Comparison of ENCODE assay signal across 17 cellular contexts in genomic region chr9:126401581-126401980, GRCh38.
DNase-seq lines count a peak whose midpoint lies in the region; ATAC-seq and TF ChIP-seq lines count a peak whose summit lies in the region.
"Had no signal": no experiment of that assay in that cellular context is flagged by ENCODE, and none has a peak within 500 bp of the region (broad histone marks: within the 10 kb centered on the region; RNA-seq: fewer than 3 reads in every experiment).

No MANE protein-coding gene starts in this region.

- no peaks in the 10 kb centered on the region for H3K9me3 ChIP-seq in CD8-positive, alpha-beta memory T cell (ENCODE audit: low read length)
- H3K9me3 ChIP-seq: BLaER1, HAP-1 had no signal

- H3K36me3 ChIP-seq in CD8-positive, alpha-beta memory T cell (ENCODE audit: insufficient read depth, low read length): no peaks in the 10 kb centered on the region
- H3K36me3 ChIP-seq: HAP-1 had no signal

- no peak for ATAC-seq in activated CD8-positive, alpha-beta memory T cell treated with anti-CD3 and anti-CD28 coated beads, Interleukin-2, amount 10 ng/mL, durations not matched to agents 7 days and 5 days
- ATAC-seq in central memory CD8-positive, alpha-beta T cell (replicated peaks; ENCODE audit: extremely low read depth, poor library complexity, severe bottlenecking): no peak
- ATAC-seq in GM18517 (IDR thresholded peaks at IDR 0.05; ENCODE audit: unreplicated experiment): no peak
- no peak for ATAC-seq in HG03520 (IDR thresholded peaks at IDR 0.05; ENCODE audit: unreplicated experiment)

- CTCF ChIA-PET in activated CD8-positive, alpha-beta memory T cell treated with anti-CD3 and anti-CD28 coated beads, Interleukin-2, amount 10 ng/mL, durations not matched to agents 7 days and 5 days (lab: Charles Lee): interaction anchor here (1.0 to 7.9 kb wide), 4 partner anchors 74 to 100 kb away, joined by 3 to 107 read pairs (median 10); no protein-coding TSS in a partner anchor
- CTCF ChIA-PET in CD8-positive, alpha-beta memory T cell (lab: Charles Lee): no interaction called here

- no peaks in the 10 kb centered on the region for H3K9me3 Mint-ChIP-seq in activated CD8-positive, alpha-beta memory T cell treated with anti-CD3 and anti-CD28 coated beads, Interleukin-2, amount 10 ng/mL, durations not matched to agents 7 days and 5 days (ENCODE audit: low read depth)
- no peaks in the 10 kb centered on the region for H3K9me3 Mint-ChIP-seq in CD8-positive, alpha-beta memory T cell
- H3K9me3 Mint-ChIP-seq in central memory CD8-positive, alpha-beta T cell: no peaks in the 10 kb centered on the region
- H3K9me3 Mint-ChIP-seq in neural crest cell: no peaks in the 10 kb centered on the region
- H3K9me3 Mint-ChIP-seq: CD4-positive, alpha-beta memory T cell had no signal

- peak overlapping the region; percentile 73 for H3K27ac Mint-ChIP-seq in activated CD8-positive, alpha-beta memory T cell treated with anti-CD3 and anti-CD28 coated beads, Interleukin-2, amount 10 ng/mL, durations not matched to agents 7 days and 5 days
- H3K27ac Mint-ChIP-seq in CD8-positive, alpha-beta memory T cell: peak overlapping the region in 5 of 8 donors; percentile 22 to 74 (median 32)
- peak overlapping the region; percentile 75 for H3K27ac Mint-ChIP-seq in central memory CD8-positive, alpha-beta T cell (ENCODE audit: low read depth)
- peak overlapping the region; percentile 83 for H3K27ac Mint-ChIP-seq in neural crest cell (ENCODE audit: unreplicated experiment)

- H3K4me3 ChIP-seq in CD8-positive, alpha-beta memory T cell (ENCODE audit: low read length): no peak overlapping the region
- H3K4me3 ChIP-seq: BLaER1, GM23248, HAP-1 had no signal

- peaks cover 55% of the 10 kb centered on the region for H3K4me1 Mint-ChIP-seq in activated CD8-positive, alpha-beta memory T cell treated with anti-CD3 and anti-CD28 coated beads, Interleukin-2, amount 10 ng/mL, durations not matched to agents 7 days and 5 days
- peaks cover 19 to 50% (median 25%) of the 10 kb centered on the region in 3 donors for H3K4me1 Mint-ChIP-seq in CD8-positive, alpha-beta memory T cell
- peaks cover 35% of the 10 kb centered on the region for H3K4me1 Mint-ChIP-seq in central memory CD8-positive, alpha-beta T cell
- peaks cover 14% of the 10 kb centered on the region for H3K4me1 Mint-ChIP-seq in neural crest cell

- H3K4me3 Mint-ChIP-seq in activated CD8-positive, alpha-beta memory T cell treated with anti-CD3 and anti-CD28 coated beads, Interleukin-2, amount 10 ng/mL, durations not matched to agents 7 days and 5 days: no peak overlapping the region
- H3K4me3 Mint-ChIP-seq in CD8-positive, alpha-beta memory T cell: no peak overlapping the region
- no peak overlapping the region for H3K4me3 Mint-ChIP-seq in central memory CD8-positive, alpha-beta T cell
- no peak overlapping the region for H3K4me3 Mint-ChIP-seq in neural crest cell
- H3K4me3 Mint-ChIP-seq: CD14-positive monocyte; CD4-positive, alpha-beta memory T cell had no signal

- POLR2A ChIA-PET in CD8-positive, alpha-beta memory T cell (lab: Charles Lee): no interaction called here

- no peaks in the 10 kb centered on the region for H3K27me3 Mint-ChIP-seq in activated CD8-positive, alpha-beta memory T cell treated with anti-CD3 and anti-CD28 coated beads, Interleukin-2, amount 10 ng/mL, durations not matched to agents 7 days and 5 days
- H3K27me3 Mint-ChIP-seq in CD8-positive, alpha-beta memory T cell: no peaks in the 10 kb centered on the region
- no peaks in the 10 kb centered on the region for H3K27me3 Mint-ChIP-seq in central memory CD8-positive, alpha-beta T cell
- no peaks in the 10 kb centered on the region for H3K27me3 Mint-ChIP-seq in neural crest cell (ENCODE audit: low read depth)
- H3K27me3 Mint-ChIP-seq: CD4-positive, alpha-beta memory T cell had no signal

- H3K27me3 ChIP-seq in CD8-positive, alpha-beta memory T cell (ENCODE audit: insufficient read depth, low read length, poor library complexity, severe bottlenecking): no peaks in the 10 kb centered on the region
- H3K27me3 ChIP-seq: BLaER1 had no signal

- no peak for DNase-seq in activated CD8-positive, alpha-beta memory T cell treated with anti-CD3 and anti-CD28 coated beads, Interleukin-2, amount 10 ng/mL, durations not matched to agents 7 days and 5 days
- DNase-seq in activated CD8-positive, alpha-beta memory T cell treated with anti-CD3 and anti-CD28 coated beads, Interleukin-2, amount 50 U/mL, for 4 hours: no peak
- DNase-seq in CD8-positive, alpha-beta memory T cell: no peak
- no peak for DNase-seq in central memory CD8-positive, alpha-beta T cell (ENCODE audit: low spot score in 2 of 2)
- DNase-seq in neural crest cell (ENCODE audit: low read depth, low spot score) (no peak), SW 1271 (lab: John Stamatoyannopoulos, UW) (no peak)
- DNase-seq: 8988T; Calu3; CD4-positive, alpha-beta memory T cell; DMS79 treated with DMSO at 0.1 percent for 48 hours; GF-D8; GM23248 had no signal

- TF ChIP-seq CTCF in neural crest cell (conservative IDR thresholded peaks at IDR 0.05): no peak

- H3K27ac ChIP-seq in CD8-positive, alpha-beta memory T cell (ENCODE audit: low read depth, low read length): no peak overlapping the region
- H3K27ac ChIP-seq: BLaER1, GM23248 had no signal

- H3K4me1 ChIP-seq in CD8-positive, alpha-beta memory T cell (ENCODE audit: insufficient read depth, low read length): peaks cover 22% of the 10 kb centered on the region
- H3K4me1 ChIP-seq: HAP-1 had no signal

- H3K36me3 Mint-ChIP-seq in activated CD8-positive, alpha-beta memory T cell treated with anti-CD3 and anti-CD28 coated beads, Interleukin-2, amount 10 ng/mL, durations not matched to agents 7 days and 5 days: peaks cover 20% of the 10 kb centered on the region
- H3K36me3 Mint-ChIP-seq in CD8-positive, alpha-beta memory T cell: peaks cover 0 to 75% (median 7%) of the 10 kb centered on the region in 3 donors
- peaks cover 26% of the 10 kb centered on the region for H3K36me3 Mint-ChIP-seq in central memory CD8-positive, alpha-beta T cell (ENCODE audit: insufficient read depth)
- no peaks in the 10 kb centered on the region for H3K36me3 Mint-ChIP-seq in neural crest cell (ENCODE audit: low read depth)
- H3K36me3 Mint-ChIP-seq: CD4-positive, alpha-beta memory T cell had no signal

Comparison
In these comparisons a context has a peak if more than half of its experiments do, and no peak if none do; other contexts are left out.
1. H3K27ac Mint-ChIP-seq: peak in every context shown above with its lines; median percentile 83 in neural crest cell; 75 in central memory CD8-positive, alpha-beta T cell; 73 in activated CD8-positive, alpha-beta memory T cell treated with anti-CD3 and anti-CD28 coated beads, Interleukin-2, amount 10 ng/mL, durations not matched to agents 7 days and 5 days; 32 in CD8-positive, alpha-beta memory T cell.